ENCODE assay signal across 36 cellular contexts in genomic region chr12:100692502-100692901, GRCh38.
"Had no signal": no experiment of that assay in that cellular context is flagged by ENCODE, and none has a peak within 500 bp of the region (broad histone marks: within the 10 kb centered on the region; RNA-seq: fewer than 3 reads in every experiment).

No MANE protein-coding gene starts in this region.

- H3K27ac Mint-ChIP-seq: activated naive CD4-positive, alpha-beta T cell treated with anti-CD3 and anti-CD28 coated beads for 36 hours; activated naive CD4-positive, alpha-beta T cell treated with anti-CD3 and anti-CD28 coated beads, Interleukin-2, amount 10 ng/mL, durations not matched to agents 7 days and 5 days; activated naive CD4-positive, alpha-beta T cell treated with anti-CD3 and anti-CD28 coated beads, Interleukin-2, amount 50 U/mL, for 24 hours; activated naive CD4-positive, alpha-beta T cell treated with anti-CD3 and anti-CD28 coated beads, Interleukin-2, amount 50 U/mL, for 72 hours; activated naive CD8-positive, alpha-beta T cell; activated naive CD8-positive, alpha-beta T cell treated with anti-CD3 and anti-CD28 coated beads for 36 hours; activated naive CD8-positive, alpha-beta T cell treated with anti-CD3 and anti-CD28 coated beads, Interleukin-2, amount 10 ng/mL, durations not matched to agents 7 days and 5 days; activated naive CD8-positive, alpha-beta T cell treated with anti-CD3 and anti-CD28 coated beads, Interleukin-2, amount 50 U/mL, for 24 hours; activated T-cell treated with anti-CD3 and anti-CD28 coated beads, Interleukin-2, amount 50 U/mL, for 72 hours; activated T-helper 1 cell treated with anti-CD3 and anti-CD28 coated beads, Interleukin-12 subunit alpha, Interleukin-12 subunit beta, Interleukin-2, Interleukin-4 antibody, amounts not matched to agents 30 ng/mL and 10 ng/mL and 1 ng/mL, durations not matched to agents 14 hours and 24 hours and 36 hours; activated T-helper 17 cell treated with anti-CD3 and anti-CD28 coated beads, Interleukin-2, amount 50 U/mL, for 72 hours; activated T-helper 2 cell treated with anti-CD3 and anti-CD28 coated beads, Interferon-gamma antibody, Interleukin-2, Interleukin-4, amounts not matched to agents 10 μg/mL and 5 μg/mL and 100 μg/mL, durations not matched to agents 14 hours and 24 hours and 36 hours; brain had no signal

- ATAC-seq: activated naive CD4-positive, alpha-beta T cell treated with anti-CD3 and anti-CD28 coated beads, Interleukin-2, amount 50 U/mL, for 72 hours; activated naive CD8-positive, alpha-beta T cell treated with anti-CD3 and anti-CD28 coated beads, Interleukin-2, amount 50 U/mL, for 24 hours; activated T-cell treated with anti-CD3 and anti-CD28 coated beads, Interleukin-2, amount 50 U/mL, for 72 hours; activated T-helper 17 cell treated with anti-CD3 and anti-CD28 coated beads, Interleukin-2, amount 50 U/mL, for 72 hours; body of pancreas had no signal

- H3K4me1 Mint-ChIP-seq: activated naive CD4-positive, alpha-beta T cell treated with anti-CD3 and anti-CD28 coated beads, Interleukin-2, amount 10 ng/mL, durations not matched to agents 7 days and 5 days; activated naive CD4-positive, alpha-beta T cell treated with anti-CD3 and anti-CD28 coated beads, Interleukin-2, amount 50 U/mL, for 24 hours; activated naive CD8-positive, alpha-beta T cell treated with anti-CD3 and anti-CD28 coated beads for 36 hours; activated naive CD8-positive, alpha-beta T cell treated with anti-CD3 and anti-CD28 coated beads, Interleukin-2, amount 10 ng/mL, durations not matched to agents 7 days and 5 days; activated naive CD8-positive, alpha-beta T cell treated with anti-CD3 and anti-CD28 coated beads, Interleukin-2, amount 50 U/mL, for 24 hours; activated T-helper 17 cell treated with anti-CD3 and anti-CD28 coated beads, Interleukin-2, amount 50 U/mL, for 72 hours; central memory CD8-positive, alpha-beta T cell had no signal

- H3K4me3 ChIP-seq: adrenal gland, ascending aorta, body of pancreas, breast epithelium, cardiac muscle cell, colonic mucosa had no signal

- H3K9me3 ChIP-seq: adrenal gland, ascending aorta, body of pancreas, colonic mucosa had no signal

- H3K4me3 Mint-ChIP-seq: activated naive CD4-positive, alpha-beta T cell treated with anti-CD3 and anti-CD28 coated beads for 36 hours; activated naive CD4-positive, alpha-beta T cell treated with anti-CD3 and anti-CD28 coated beads, Interleukin-2, amount 10 ng/mL, durations not matched to agents 7 days and 5 days; activated naive CD4-positive, alpha-beta T cell treated with anti-CD3 and anti-CD28 coated beads, Interleukin-2, amount 50 U/mL, for 24 hours; activated naive CD8-positive, alpha-beta T cell; activated naive CD8-positive, alpha-beta T cell treated with anti-CD3 and anti-CD28 coated beads for 36 hours; activated naive CD8-positive, alpha-beta T cell treated with anti-CD3 and anti-CD28 coated beads, Interleukin-2, amount 10 ng/mL, durations not matched to agents 7 days and 5 days; activated naive CD8-positive, alpha-beta T cell treated with anti-CD3 and anti-CD28 coated beads, Interleukin-2, amount 50 U/mL, for 24 hours; activated T-cell treated with anti-CD3 and anti-CD28 coated beads, Interleukin-2, amount 50 U/mL, for 72 hours; activated T-helper 1 cell treated with anti-CD3 and anti-CD28 coated beads, Interleukin-12 subunit alpha, Interleukin-12 subunit beta, Interleukin-2, Interleukin-4 antibody, amounts not matched to agents 30 ng/mL and 10 ng/mL and 1 ng/mL, durations not matched to agents 14 hours and 24 hours and 36 hours; activated T-helper 17 cell treated with anti-CD3 and anti-CD28 coated beads, Interleukin-2, amount 50 U/mL, for 72 hours; brain; central memory CD8-positive, alpha-beta T cell had no signal

- H3K27me3 ChIP-seq: adrenal gland, ascending aorta, body of pancreas, brain microvascular endothelial cell, breast epithelium, cardiac muscle cell, colonic mucosa had no signal

- H3K4me1 ChIP-seq: adrenal gland, ascending aorta, body of pancreas, breast epithelium, colonic mucosa had no signal

- H3K27me3 Mint-ChIP-seq: activated naive CD4-positive, alpha-beta T cell treated with anti-CD3 and anti-CD28 coated beads, Interleukin-2, amount 10 ng/mL, durations not matched to agents 7 days and 5 days; activated naive CD8-positive, alpha-beta T cell treated with anti-CD3 and anti-CD28 coated beads, Interleukin-2, amount 50 U/mL, for 24 hours; central memory CD8-positive, alpha-beta T cell had no signal

- DNase-seq: activated effector memory CD4-positive, alpha-beta T cell treated with anti-CD3 and anti-CD28 coated beads, Interleukin-2, amount 50 U/mL, for 16 hours; activated effector memory CD4-positive, alpha-beta T cell treated with Interleukin-2 at 50 U/mL for 16 hours; activated gamma-delta T cell; activated gamma-delta T cell treated with Interleukin-2 at 50 U/mL for 16 hours; activated naive CD4-positive, alpha-beta T cell; activated naive CD4-positive, alpha-beta T cell treated with anti-CD3 and anti-CD28 coated beads for 36 hours; activated naive CD4-positive, alpha-beta T cell treated with anti-CD3 and anti-CD28 coated beads, Interleukin-2, amount 10 ng/mL, durations not matched to agents 7 days and 5 days; activated naive CD4-positive, alpha-beta T cell treated with anti-CD3 and anti-CD28 coated beads, Interleukin-2, amount 50 U/mL, for 16 hours; activated naive CD4-positive, alpha-beta T cell treated with Interleukin-2 at 50 U/mL for 16 hours; activated naive CD8-positive, alpha-beta T cell treated with anti-CD3 and anti-CD28 coated beads for 36 hours; activated naive CD8-positive, alpha-beta T cell treated with anti-CD3 and anti-CD28 coated beads, Interleukin-2, amount 10 ng/mL, durations not matched to agents 7 days and 5 days; activated naive CD8-positive, alpha-beta T cell treated with anti-CD3 and anti-CD28 coated beads, Interleukin-2, amount 50 U/mL, for 24 hours; activated T-cell treated with anti-CD3 and anti-CD28 coated beads, Interleukin-2, amount 50 U/mL, for 48 hours; activated T-cell treated with anti-CD3 and anti-CD28 coated beads, Interleukin-2, amount 50 U/mL, for 72 hours; adrenal gland; amniotic stem cell; amygdala; anterior cingulate cortex; aorta; body of pancreas; brain microvascular endothelial cell; caudate nucleus; central memory CD4-positive, alpha-beta T cell; cerebellar nuclear complex; colonic mucosa had no signal

- H3K36me3 Mint-ChIP-seq: activated naive CD4-positive, alpha-beta T cell treated with anti-CD3 and anti-CD28 coated beads, Interleukin-2, amount 10 ng/mL, durations not matched to agents 7 days and 5 days; activated naive CD4-positive, alpha-beta T cell treated with anti-CD3 and anti-CD28 coated beads, Interleukin-2, amount 50 U/mL, for 72 hours; activated naive CD8-positive, alpha-beta T cell; activated naive CD8-positive, alpha-beta T cell treated with anti-CD3 and anti-CD28 coated beads for 36 hours; activated naive CD8-positive, alpha-beta T cell treated with anti-CD3 and anti-CD28 coated beads, Interleukin-2, amount 10 ng/mL, durations not matched to agents 7 days and 5 days; brain had no signal

- H3K27ac ChIP-seq: adrenal gland, ascending aorta, body of pancreas, brain microvascular endothelial cell, breast epithelium, cardiac muscle cell, colonic mucosa had no signal

- H3K9me3 Mint-ChIP-seq: activated naive CD4-positive, alpha-beta T cell treated with anti-CD3 and anti-CD28 coated beads, Interleukin-2, amount 10 ng/mL, durations not matched to agents 7 days and 5 days; activated naive CD8-positive, alpha-beta T cell treated with anti-CD3 and anti-CD28 coated beads for 36 hours; activated naive CD8-positive, alpha-beta T cell treated with anti-CD3 and anti-CD28 coated beads, Interleukin-2, amount 50 U/mL, for 24 hours; activated T-helper 1 cell treated with anti-CD3 and anti-CD28 coated beads, Interleukin-12 subunit alpha, Interleukin-12 subunit beta, Interleukin-2, Interleukin-4 antibody, amounts not matched to agents 30 ng/mL and 10 ng/mL and 1 ng/mL, durations not matched to agents 14 hours and 24 hours and 36 hours; activated T-helper 2 cell treated with anti-CD3 and anti-CD28 coated beads, Interferon-gamma antibody, Interleukin-2, Interleukin-4, amounts not matched to agents 10 μg/mL and 5 μg/mL and 100 μg/mL, durations not matched to agents 14 hours and 24 hours and 36 hours had no signal

- H3K36me3 ChIP-seq: adrenal gland, ascending aorta, brain microvascular endothelial cell, breast epithelium, cardiac muscle cell, colonic mucosa had no signal
